In genomic region chr19:44596428-44597130, GRCh38 we compare ENCODE assay signal across 1 cellular context.
TF ChIP-seq lines count a peak whose summit lies in the region.

No MANE protein-coding gene starts in this region.

TF ChIP-seq in HepG2, 621 proteins besides CTCF, POLR2A, EP300 and RAD21 (continued from another document):
- TF ChIP-seq GMEB1 (CRISPR knock-in tag; IDR thresholded peaks at IDR 0.05; ENCODE audit: borderline replicate concordance) (no peak), ZNF180 (CRISPR knock-in tag; IDR thresholded peaks at IDR 0.05; ENCODE audit: borderline replicate concordance, low read depth) (no peak), FUBP1 (CRISPR knock-in tag; IDR thresholded peaks at IDR 0.05; ENCODE audit: borderline replicate concordance) (no peak), SOX6 (IDR thresholded peaks at IDR 0.05) (no peak), SOX6 (CRISPR knock-in tag; IDR thresholded peaks at IDR 0.05) (peak; percentile 67), ZNF790 (CRISPR knock-in tag; IDR thresholded peaks at IDR 0.05; ENCODE audit: borderline replicate concordance) (no peak), MEIS2 (CRISPR knock-in tag; IDR thresholded peaks at IDR 0.05) (no peak), HCFC1 (IDR thresholded peaks at IDR 0.05; ENCODE audit: low read depth, low read length) (no peak), MIER2 (CRISPR knock-in tag; IDR thresholded peaks at IDR 0.05) (no peak), MBD4 (IDR thresholded peaks at IDR 0.05; ENCODE audit: borderline replicate concordance, low read length) (no peak), ZNF788 (CRISPR knock-in tag; IDR thresholded peaks at IDR 0.05; ENCODE audit: borderline replicate concordance) (no peak), ZFP36L2 (CRISPR knock-in tag; IDR thresholded peaks at IDR 0.05) (no peak), ATF7-NPFF (CRISPR knock-in tag; IDR thresholded peaks at IDR 0.05; ENCODE audit: low read depth) (no peak), RNF219 (CRISPR knock-in tag; IDR thresholded peaks at IDR 0.05) (no peak), ZFP36L1 (CRISPR knock-in tag; IDR thresholded peaks at IDR 0.05) (no peak), ISX (CRISPR knock-in tag; conservative IDR thresholded peaks at IDR 0.05) (no peak), HOXA7 (CRISPR knock-in tag; IDR thresholded peaks at IDR 0.05) (no peak), RARA (CRISPR knock-in tag; IDR thresholded peaks at IDR 0.05) (no peak), ZNF335 (CRISPR knock-in tag; IDR thresholded peaks at IDR 0.05) (no peak), RBAK (CRISPR knock-in tag; IDR thresholded peaks at IDR 0.05) (no peak), FOSL2 (CRISPR knock-in tag; IDR thresholded peaks at IDR 0.05) (peak; percentile 75), ZMYM4 (CRISPR knock-in tag; IDR thresholded peaks at IDR 0.05) (peak; percentile 35; the same call in 1 of the 2 replicates), THAP11 (CRISPR knock-in tag; IDR thresholded peaks at IDR 0.05) (0 out of 2 replicates have a peak, but pooled peaks have one; percentile 18), MIER3 (CRISPR knock-in tag; IDR thresholded peaks at IDR 0.05; ENCODE audit: borderline replicate concordance) (no peak), ZNF260 (CRISPR knock-in tag; IDR thresholded peaks at IDR 0.05; ENCODE audit: borderline replicate concordance, low read depth) (no peak), ZNF326 (CRISPR knock-in tag; IDR thresholded peaks at IDR 0.05; ENCODE audit: borderline replicate concordance) (no peak), ZBED4 (CRISPR knock-in tag; IDR thresholded peaks at IDR 0.05; ENCODE audit: borderline replicate concordance) (no peak), ZNF160 (CRISPR knock-in tag; IDR thresholded peaks at IDR 0.05) (no peak), ZFAT (CRISPR knock-in tag; conservative IDR thresholded peaks at IDR 0.05) (no peak), NR2C2 (CRISPR knock-in tag; IDR thresholded peaks at IDR 0.05; ENCODE audit: borderline replicate concordance) (no peak), NFIC (IDR thresholded peaks at IDR 0.05; ENCODE audit: low read length) (no peak), ELF3 (CRISPR knock-in tag; IDR thresholded peaks at IDR 0.05) (0 out of 2 replicates have a peak, but pooled peaks have one; percentile 24), ZNF441 (CRISPR knock-in tag; IDR thresholded peaks at IDR 0.05; ENCODE audit: borderline replicate concordance) (peak; percentile 90; the same call in 1 of the 2 replicates), REL (CRISPR knock-in tag; conservative IDR thresholded peaks at IDR 0.05) (no peak), ZNF839 (CRISPR knock-in tag; IDR thresholded peaks at IDR 0.05; ENCODE audit: borderline replicate concordance) (no peak), ZKSCAN5 (CRISPR knock-in tag; IDR thresholded peaks at IDR 0.05) (peak; percentile 88), ZSCAN25 (CRISPR knock-in tag; IDR thresholded peaks at IDR 0.05) (peak; percentile 91), HNRNPL (IDR thresholded peaks at IDR 0.05; ENCODE audit: low read depth, low read length) (no peak), ZSCAN12 (CRISPR knock-in tag; IDR thresholded peaks at IDR 0.05) (no peak), ETS1 (CRISPR knock-in tag; IDR thresholded peaks at IDR 0.05) (no peak), FOXP4 (CRISPR knock-in tag; IDR thresholded peaks at IDR 0.05) (peak; percentile 91), HIC2 (CRISPR knock-in tag; IDR thresholded peaks at IDR 0.05; ENCODE audit: low read depth) (no peak), FOXM1 (CRISPR knock-in tag; IDR thresholded peaks at IDR 0.05) (no peak), MIXL1 (CRISPR knock-in tag; IDR thresholded peaks at IDR 0.05) (no peak), SALL1 (CRISPR knock-in tag; IDR thresholded peaks at IDR 0.05) (peak; percentile 78; the same call in 1 of the 2 replicates), HMGA1 (CRISPR knock-in tag; conservative IDR thresholded peaks at IDR 0.05) (no peak), DR1 (CRISPR knock-in tag; IDR thresholded peaks at IDR 0.05) (no peak), PITX1 (CRISPR knock-in tag; IDR thresholded peaks at IDR 0.05) (peak; percentile 81; the same call in 1 of the 2 replicates)
